ENCODE assay signal across 24 cellular contexts in genomic region chr4:8107146-8107657, GRCh38.
"Had no signal": no experiment of that assay in that cellular context is flagged by ENCODE, and none has a peak within 500 bp of the region (broad histone marks: within the 10 kb centered on the region; RNA-seq: fewer than 3 reads in every experiment).

No MANE protein-coding gene starts in this region.

- H3K27me3 ChIP-seq: neural progenitor cell, thyroid gland, upper lobe of right lung had no signal

- H3K27ac Mint-ChIP-seq: activated naive CD4-positive, alpha-beta T cell treated with anti-CD3 and anti-CD28 coated beads, Interleukin-2, amount 50 U/mL, for 72 hours; activated T-cell treated with anti-CD3 and anti-CD28 coated beads, Interleukin-2, amount 50 U/mL, for 24 hours; activated T-helper 17 cell treated with anti-CD3 and anti-CD28 coated beads, Interleukin-2, amount 50 U/mL, for 72 hours; dendritic cell treated with granulocyte-macrophage colony-stimulating factor and Interleukin-4, amounts not matched to agents 40 ng/mL and 50 ng/mL, for 4 days; naive thymus-derived CD8-positive, alpha-beta T cell; neural progenitor cell; progenitor cell of endocrine pancreas; stimulated activated naive CD8-positive, alpha-beta T cell treated with anti-CD3 and anti-CD28 coated beads, Interleukin-15, Interleukin-2, amounts not matched to agents 100 ng/mL and 50 ng/mL, for 24 hours; WTC11 had no signal

- H3K27me3 Mint-ChIP-seq: activated T-helper 17 cell treated with anti-CD3 and anti-CD28 coated beads, Interleukin-2, amount 50 U/mL, for 72 hours; brain had no signal

- H3K4me3 ChIP-seq: esophagus squamous epithelium, lung, neural progenitor cell, thyroid gland, upper lobe of right lung had no signal

- H3K4me1 Mint-ChIP-seq: activated T-helper 17 cell treated with anti-CD3 and anti-CD28 coated beads, Interleukin-2, amount 50 U/mL, for 72 hours had no signal

- H3K27ac ChIP-seq: esophagus squamous epithelium, neural progenitor cell, thyroid gland, upper lobe of right lung had no signal

- H3K9me3 Mint-ChIP-seq: activated naive CD4-positive, alpha-beta T cell treated with anti-CD3 and anti-CD28 coated beads, Interleukin-2, amount 50 U/mL, for 72 hours; activated T-cell treated with anti-CD3 and anti-CD28 coated beads, Interleukin-2, amount 50 U/mL, for 24 hours; activated T-helper 17 cell treated with anti-CD3 and anti-CD28 coated beads, Interleukin-2, amount 50 U/mL, for 72 hours; dendritic cell treated with granulocyte-macrophage colony-stimulating factor and Interleukin-4, amounts not matched to agents 40 ng/mL and 50 ng/mL, for 4 days; naive thymus-derived CD8-positive, alpha-beta T cell; stimulated activated naive CD8-positive, alpha-beta T cell treated with anti-CD3 and anti-CD28 coated beads, Interleukin-15, Interleukin-2, amounts not matched to agents 100 ng/mL and 50 ng/mL, for 24 hours had no signal

- H3K4me1 ChIP-seq: esophagus squamous epithelium, thyroid gland, upper lobe of right lung had no signal

- ATAC-seq: activated naive CD4-positive, alpha-beta T cell treated with anti-CD3 and anti-CD28 coated beads, Interleukin-2, amount 50 U/mL, for 72 hours; activated T-helper 17 cell treated with anti-CD3 and anti-CD28 coated beads, Interleukin-2, amount 50 U/mL, for 72 hours; left lobe of liver; naive thymus-derived CD8-positive, alpha-beta T cell; upper lobe of right lung; WTC11 had no signal

- FAIRE-seq: endothelial cell of umbilical vein, TTC549 had no signal

- H3K36me3 ChIP-seq: neural progenitor cell, thyroid gland, upper lobe of right lung had no signal

- H3K4me3 Mint-ChIP-seq: activated T-cell treated with anti-CD3 and anti-CD28 coated beads, Interleukin-2, amount 50 U/mL, for 24 hours; activated T-helper 17 cell treated with anti-CD3 and anti-CD28 coated beads, Interleukin-2, amount 50 U/mL, for 72 hours; brain; dendritic cell treated with granulocyte-macrophage colony-stimulating factor and Interleukin-4, amounts not matched to agents 40 ng/mL and 50 ng/mL, for 4 days; naive thymus-derived CD8-positive, alpha-beta T cell; stimulated activated naive CD8-positive, alpha-beta T cell treated with anti-CD3 and anti-CD28 coated beads, Interleukin-15, Interleukin-2, amounts not matched to agents 100 ng/mL and 50 ng/mL, for 24 hours; WTC11 had no signal

- H3K36me3 Mint-ChIP-seq: activated naive CD4-positive, alpha-beta T cell treated with anti-CD3 and anti-CD28 coated beads, Interleukin-2, amount 50 U/mL, for 72 hours; naive thymus-derived CD8-positive, alpha-beta T cell; neural progenitor cell; WTC11 had no signal

- H3K9me3 ChIP-seq: esophagus squamous epithelium, thyroid gland, upper lobe of right lung had no signal

- H3K9ac ChIP-seq: neural progenitor cell had no signal

- DNase-seq: activated CD8-positive, alpha-beta memory T cell treated with anti-CD3 and anti-CD28 coated beads for 24 hours; activated CD8-positive, alpha-beta memory T cell treated with anti-CD3 and anti-CD28 coated beads, Interleukin-2, amount 50 U/mL, for 4 hours; activated T-cell treated with anti-CD3 and anti-CD28 coated beads, Interleukin-2, amount 50 U/mL, for 24 hours; aorta; caudate nucleus; effector CD8-positive, alpha-beta T cell; esophagus squamous epithelium; naive thymus-derived CD8-positive, alpha-beta T cell; stimulated activated CD4-positive, alpha-beta T cell treated with anti-CD3 and anti-CD28 coated beads, Interleukin-12 subunit alpha, Interleukin-12 subunit beta, amount 100 ng/mL, for 4 hours; substantia nigra; thyroid gland; upper lobe of right lung had no signal

- H3K4me2 ChIP-seq: neural progenitor cell had no signal

- H2AFZ ChIP-seq: neural progenitor cell had no signal
